Comparison of ENCODE assay signal across 9 cellular contexts in the genomic region with DNA sequence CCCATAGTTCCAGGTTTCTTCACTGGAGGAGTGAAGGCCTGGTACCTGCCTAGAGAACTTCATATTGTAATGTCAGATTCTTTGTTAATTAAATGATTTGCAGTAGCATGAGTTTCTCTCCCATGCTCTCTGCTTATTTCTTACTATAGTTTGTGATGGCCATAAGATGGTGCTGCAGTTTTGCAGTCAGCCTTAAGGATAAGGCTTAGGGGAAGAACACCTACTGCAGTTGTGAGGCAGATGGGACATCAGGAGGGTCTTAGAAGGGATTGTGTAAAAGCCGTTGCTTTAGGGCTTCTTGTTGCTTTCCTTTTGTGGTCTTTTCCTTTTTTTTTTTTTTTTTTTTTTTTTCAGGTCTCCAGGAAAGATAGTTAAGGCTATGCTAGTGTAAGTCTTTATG.
A peak's percentile ranks its signal among the peaks of the same experiment; 100 is the strongest.
DNase-seq lines count a peak whose midpoint lies in the region; ATAC-seq and TF ChIP-seq lines count a peak whose summit lies in the region.
"Had no signal": no experiment of that assay in that cellular context is flagged by ENCODE, and none has a peak within 500 bp of the region (broad histone marks: within the 10 kb centered on the region; RNA-seq: fewer than 3 reads in every experiment).

No MANE protein-coding gene starts in this region.

- peaks cover 30% of the 10 kb centered on the region for H4K20me1 ChIP-seq in osteoblast (ENCODE audit: insufficient read depth, low read length)

- no peak for TF ChIP-seq POLR2A in NB4 (IDR thresholded peaks at IDR 0.05; ENCODE audit: extremely low read depth, insufficient read length)
- TF ChIP-seq POLR2A in body of pancreas (IDR thresholded peaks at IDR 0.05) = no peak

- H3K4me3 ChIP-seq in NB4 (ENCODE audit: low read depth, low read length) (no peak overlapping the region), body of pancreas (no peak overlapping the region), osteoblast (ENCODE audit: insufficient read depth, low read length) (no peak overlapping the region)

- WGBS in body of pancreas, 2 donors = 18 to 29% methylated on average over 1 of the region's 1 CpG

- DNase-seq in NCI-H524 (lab: John Stamatoyannopoulos, UW) (peak; percentile 19 to 81), NCI-H524 treated with DMSO at 0.1 percent for 48 hours (lab: John Stamatoyannopoulos, UW) (no peak), NB4 (ENCODE audit: low read depth) (peak; percentile 24), body of pancreas (no peak), osteoblast (ENCODE audit: insufficient read length, low spot score, missing footprints) (no peak), UCSD-AML1 (lab: John Stamatoyannopoulos, UW; ENCODE audit: unreplicated experiment) (no peak), islet precursor cell (no peak)
- DNase-seq: SHP77 treated with DMSO at 0.1 percent for 48 hours had no signal

- H3K9me3 ChIP-seq in body of pancreas (no peaks in the 10 kb centered on the region), osteoblast (ENCODE audit: low read depth, low read length) (no peaks in the 10 kb centered on the region)

- no peaks in the 10 kb centered on the region for H3K36me3 ChIP-seq in body of pancreas (replicated peaks in 1 of 2; ENCODE audit: insufficient read depth in 1 of 2, low read depth in 2 of 2)
- H3K36me3 ChIP-seq in osteoblast (ENCODE audit: insufficient read depth, low read length) = peaks cover 4% of the 10 kb centered on the region

- no peak overlapping the region for H3K4me2 ChIP-seq in osteoblast (ENCODE audit: insufficient read depth, low read length)

- intact Hi-C loops in body of pancreas (cut with DNase I) = no loop called here

- H2AFZ ChIP-seq in osteoblast (ENCODE audit: low read length) = no peak overlapping the region

- no peak overlapping the region for H3K27ac ChIP-seq in body of pancreas
- H3K27ac ChIP-seq in osteoblast (ENCODE audit: low read depth, low read length) = no peak overlapping the region

- no peaks in the 10 kb centered on the region for H3K27me3 ChIP-seq in body of pancreas
- H3K27me3 ChIP-seq in osteoblast (ENCODE audit: insufficient read depth, low read length) = no peaks in the 10 kb centered on the region

- TF ChIP-seq CTCF in NB4 (IDR thresholded peaks at IDR 0.05; ENCODE audit: low read depth, low read length) = no peak
- peak in 4 of 7 experiments; percentile 20 to 49 (median 31) for TF ChIP-seq CTCF in body of pancreas (IDR thresholded peaks at IDR 0.05)
- peak; percentile 24 for TF ChIP-seq CTCF in osteoblast (IDR thresholded peaks at IDR 0.05; ENCODE audit: extremely low read depth, low read depth, low read length)

- H3K4me1 ChIP-seq in body of pancreas (peaks cover 35% of the 10 kb centered on the region), osteoblast (ENCODE audit: insufficient read depth, low read length) (peaks cover 37% of the 10 kb centered on the region)

- ATAC-seq in body of pancreas (no peak), GM19351 (IDR thresholded peaks at IDR 0.05; ENCODE audit: unreplicated experiment) (no peak)

- peaks cover 72% of the 10 kb centered on the region for H3K79me2 ChIP-seq in osteoblast (ENCODE audit: insufficient read depth, low read length)

Comparison
In these comparisons a context has a peak if more than half of its experiments do, and no peak if none do; other contexts are left out.
1. DNase-seq: peak in NCI-H524 (2 of 2) and NB4 (single experiment); none in NCI-H524 treated with DMSO at 0.1 percent for 48 hours (single experiment), body of pancreas (0 of 4), osteoblast (single experiment), UCSD-AML1 (single experiment) and islet precursor cell (single experiment).